ENCODE assay signal across 8 cellular contexts in genomic region chr12:100199023-100199346, GRCh38. TPM values are rescaled to one million over a fixed set of nuclear protein-coding genes. Genes with fewer than 3 reads are reported as not detected.
DNase-seq lines count a peak whose midpoint lies in the region; ATAC-seq and TF ChIP-seq lines count a peak whose summit lies in the region.

No MANE protein-coding gene starts in this region.

- H3K27me3 ChIP-seq in esophagus (ENCODE audit: control insufficient read depth in 1 of 2, insufficient read depth in 2 of 2, low read length in 2 of 2) (no peaks in the 10 kb centered on the region), sigmoid colon (no peaks in the 10 kb centered on the region)

- intact Hi-C loops in sigmoid colon (cut with DNase I), result no loop called here

- no peak for TF ChIP-seq CTCF in sigmoid colon (IDR thresholded peaks at IDR 0.05)

- ATAC-seq in GM18909 (IDR thresholded peaks at IDR 0.05; ENCODE audit: poor library complexity, unreplicated experiment), result peak; percentile 4
- no peak for ATAC-seq in HG03457 (IDR thresholded peaks at IDR 0.05; ENCODE audit: unreplicated experiment)

- TF ChIP-seq POLR2A in sigmoid colon (IDR thresholded peaks at IDR 0.05), result no peak

- H3K4me3 ChIP-seq in esophagus (ENCODE audit: low read depth in 1 of 2, low read length in 2 of 2), result peak overlapping the region; percentile 68 to 77
- peak overlapping the region; percentile 58 to 85 (median 70) for H3K4me3 ChIP-seq in sigmoid colon

- H3K36me3 ChIP-seq in esophagus (ENCODE audit: control insufficient read depth in 2 of 2, insufficient read depth in 2 of 2, low read length in 1 of 2) (no peaks in the 10 kb centered on the region), sigmoid colon (peaks cover 0 to 6% (median 0%) of the 10 kb centered on the region in 4 donors)

- DNase-seq in NCI-H69 (lab: John Stamatoyannopoulos, UW) (peak; percentile 47), sigmoid colon (no peak), activated gamma-delta T cell (lab: John Stamatoyannopoulos, UW) (no peak), C1 segment of cervical spinal cord (lab: John Stamatoyannopoulos, UW) (no peak), NCI-H2171 treated with DMSO at 0.1 percent for 48 hours (lab: John Stamatoyannopoulos, UW) (no peak)

- WGBS in esophagus, 2 donors, result 36 to 46% methylated on average over 6 of the region's 6 CpGs
- 18 to 46% methylated on average over 6 of the region's 6 CpGs for WGBS in sigmoid colon, 2 donors

- no peak overlapping the region for H3K27ac ChIP-seq in esophagus (ENCODE audit: low read depth in 2 of 2, low read length in 1 of 2)
- peak overlapping the region; percentile 85 to 92 (median 91) for H3K27ac ChIP-seq in sigmoid colon

- H3K4me1 ChIP-seq in esophagus (ENCODE audit: control insufficient read depth in 2 of 2, insufficient read depth in 2 of 2, low read length in 1 of 2) (peaks cover 3 to 5% of the 10 kb centered on the region in 2 donors), sigmoid colon (peaks cover 0 to 27% (median 17%) of the 10 kb centered on the region in 4 donors)

- no peaks in the 10 kb centered on the region for H3K9me3 ChIP-seq in esophagus (ENCODE audit: control insufficient read depth in 2 of 2, insufficient read depth in 1 of 2, low read depth in 1 of 2, low read length in 1 of 2)
- H3K9me3 ChIP-seq in sigmoid colon, result no peaks in the 10 kb centered on the region

- no peak for TF ChIP-seq EP300 in sigmoid colon (IDR thresholded peaks at IDR 0.05)

RNA-seq across cellular contexts. Expression of gene ACTR6, which starts 1.6 kb away (rescaled TPM):
- 10 to 100 TPM; 11.5 to 14.2 TPM for polyA plus RNA-seq in esophagus
- 10 to 100 TPM in 3 of 4 donors, 1 to 10 TPM in 1; 9.1 to 31.4 (median 23.3) TPM for total RNA-seq in sigmoid colon
- polyA plus RNA-seq in sigmoid colon, result 10 to 100 TPM; 21.7 to 37.5 (median 34.8) TPM

RNA-seq across cellular contexts. Expression of gene BLTP3B, which starts 56.3 kb away (rescaled TPM):
- polyA plus RNA-seq in esophagus (1 to 10 TPM; 2.3 to 4.2 TPM), sigmoid colon (10 to 100 TPM in 1 of 3 donors, 1 to 10 TPM in 2; 6.0 to 21.7 (median 9.3) TPM)
- 10 to 100 TPM; 33.3 to 41.7 (median 36.4) TPM for total RNA-seq in sigmoid colon

Comparison
In these comparisons a context has a peak if more than half of its experiments do, and no peak if none do; other contexts are left out.
1. H3K27ac ChIP-seq: peak in sigmoid colon (4 of 4); none in esophagus (0 of 2).